In genomic region chr15:85727068-85727467, GRCh38 we compare ENCODE assay signal across 12 cellular contexts.
DNase-seq lines count a peak whose midpoint lies in the region; ATAC-seq and TF ChIP-seq lines count a peak whose summit lies in the region.
"Had no signal": no experiment of that assay in that cellular context is flagged by ENCODE, and none has a peak within 500 bp of the region (broad histone marks: within the 10 kb centered on the region; RNA-seq: fewer than 3 reads in every experiment).

No MANE protein-coding gene starts in this region.

- peaks cover 61% of the 10 kb centered on the region for H3K36me3 ChIP-seq in thoracic aorta

- H3K4me3 ChIP-seq in thoracic aorta: no peak overlapping the region

- H3K27me3 Mint-ChIP-seq in T-helper 17 cell: no peaks in the 10 kb centered on the region
- H3K27me3 Mint-ChIP-seq in endothelial cell (ENCODE audit: unreplicated experiment): peaks cover 14% of the 10 kb centered on the region

- DNase-seq in T-helper 17 cell (no peak), endothelial cell (ENCODE audit: low spot score) (no peak), myocyte (ENCODE audit: low read depth) (peak; percentile 69), thoracic aorta (ENCODE audit: low spot score) (no peak), COLO668 (lab: John Stamatoyannopoulos, UW; ENCODE audit: unreplicated experiment) (no peak), mucosa of gallbladder (ENCODE audit: low spot score) (no peak), DMS 273 treated with DMSO at 0.1 percent for 48 hours (lab: John Stamatoyannopoulos, UW) (no peak)
- DNase-seq: central memory CD4-positive, alpha-beta T cell; NCI-H774; stimulated activated naive CD4-positive, alpha-beta T cell treated with Interleukin-2 at 50 U/mL for 16 hours had no signal

- H3K36me3 Mint-ChIP-seq in T-helper 17 cell (ENCODE audit: low read depth): peaks cover 29% of the 10 kb centered on the region
- peaks cover 67% of the 10 kb centered on the region for H3K36me3 Mint-ChIP-seq in endothelial cell (ENCODE audit: low read depth, unreplicated experiment)

- ATAC-seq in T-helper 17 cell (no peak), thoracic aorta (ENCODE audit: insufficient number of reproducible peaks, low FRiP score, low read depth) (no peak), GM21723 (IDR thresholded peaks at IDR 0.05; ENCODE audit: unreplicated experiment) (no peak)
- ATAC-seq: HCT116 had no signal

- H3K4me3 Mint-ChIP-seq in T-helper 17 cell (no peak overlapping the region), endothelial cell (ENCODE audit: unreplicated experiment) (no peak overlapping the region)

- H3K9me3 ChIP-seq in T-helper 17 cell (ENCODE audit: control insufficient read depth, low read length, poor library complexity, severe bottlenecking) (no peaks in the 10 kb centered on the region), thoracic aorta (no peaks in the 10 kb centered on the region)

- H3K27ac Mint-ChIP-seq in T-helper 17 cell (peak overlapping the region; percentile 97), endothelial cell (ENCODE audit: unreplicated experiment) (peak overlapping the region; percentile 55)

- H3K27me3 ChIP-seq in thoracic aorta (replicated peaks; ENCODE audit: insufficient read depth): no peaks in the 10 kb centered on the region

- peak overlapping the region; percentile 77 to 82 for H3K27ac ChIP-seq in thoracic aorta

- H3K9me3 Mint-ChIP-seq in endothelial cell (ENCODE audit: unreplicated experiment): no peaks in the 10 kb centered on the region

- TF ChIP-seq CTCF in endothelial cell (IDR thresholded peaks at IDR 0.05; ENCODE audit: unreplicated experiment) (no peak), thoracic aorta (IDR thresholded peaks at IDR 0.05) (no peak)

- H3K4me1 Mint-ChIP-seq in T-helper 17 cell (peaks cover 32% of the 10 kb centered on the region), endothelial cell (ENCODE audit: unreplicated experiment) (peaks cover 18% of the 10 kb centered on the region)

- peaks cover 32 to 37% of the 10 kb centered on the region in 2 donors for H3K4me1 ChIP-seq in thoracic aorta (ENCODE audit: control insufficient read depth in 1 of 2, low read depth in 2 of 2)
